8 cellular contexts compared by ENCODE assay signal in the genomic region with DNA sequence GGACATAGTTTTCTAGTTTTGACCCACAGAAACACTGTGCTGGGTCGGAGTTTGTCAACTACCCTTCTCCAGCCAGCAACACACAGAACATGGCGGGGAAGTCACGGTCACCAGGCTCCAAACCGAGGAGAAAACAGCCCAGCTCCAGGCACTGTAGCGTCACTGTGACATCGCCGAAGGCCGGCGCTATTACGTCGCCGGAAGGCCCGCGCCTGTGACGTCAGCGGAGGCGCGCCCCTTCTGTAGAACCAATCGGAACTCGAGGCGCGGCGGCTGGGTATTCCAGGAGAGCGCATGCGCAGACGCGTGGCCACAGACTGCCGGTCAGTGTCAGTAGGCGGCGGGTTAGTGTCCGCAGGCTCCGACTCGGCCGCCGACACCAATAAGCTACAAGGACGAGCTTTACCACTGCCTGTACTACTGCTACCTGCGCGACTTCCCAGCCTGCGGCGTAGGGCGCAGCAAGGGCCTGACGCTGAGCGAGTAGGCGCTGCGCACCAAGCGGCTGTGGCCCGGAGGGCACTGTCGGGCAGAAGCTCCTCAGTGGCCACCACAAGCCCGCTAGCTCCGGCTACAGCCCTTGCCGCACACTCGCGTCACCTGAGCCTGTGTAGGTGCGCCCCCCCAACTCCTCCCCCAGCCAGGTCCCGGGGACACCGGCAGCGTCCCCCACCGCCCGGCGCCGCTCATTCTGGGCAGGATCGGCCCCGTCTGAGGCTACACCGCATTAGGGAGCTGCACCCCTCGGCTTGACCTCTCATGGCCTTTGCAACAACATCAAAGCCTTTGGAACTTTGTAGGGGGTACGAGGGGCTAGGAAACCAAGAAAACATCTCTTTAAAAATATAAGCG. TPM values are rescaled to one million over a fixed set of nuclear protein-coding genes. Genes with fewer than 3 reads are reported as not detected.
A peak's percentile ranks its signal among the peaks of the same experiment; 100 is the strongest.
DNase-seq lines count a peak whose midpoint lies in the region; ATAC-seq and TF ChIP-seq lines count a peak whose summit lies in the region.

No MANE protein-coding gene starts in this region.

- H3K4me1 ChIP-seq in HUES64 (ENCODE audit: insufficient read depth, low read length): peaks cover 12% of the 10 kb centered on the region

- 4% methylated on average over 67 of the region's 67 CpGs for WGBS in HUES64

- H3K9me3 ChIP-seq in HUES64 (ENCODE audit: insufficient read depth, low read depth, low read length): no peaks in the 10 kb centered on the region

- H3K27ac ChIP-seq in HUES64 (ENCODE audit: low read depth, low read length): peak overlapping the region; percentile 94

- ATAC-seq in GM21515 (IDR thresholded peaks at IDR 0.05; ENCODE audit: unreplicated experiment): peak; percentile 86

- H3K27me3 ChIP-seq in HUES64 (ENCODE audit: insufficient read depth, low read length): no peaks in the 10 kb centered on the region

- no peaks in the 10 kb centered on the region for H3K36me3 ChIP-seq in HUES64 (ENCODE audit: insufficient read depth, low read length)

- H3K9ac ChIP-seq in HUES64 (ENCODE audit: low read depth, low read length): peak overlapping the region; percentile 67

- TF ChIP-seq CTCF in epithelial cell of esophagus (IDR thresholded peaks at IDR 0.05; ENCODE audit: insufficient read depth, low read depth, low read length, missing control alignments): peak; percentile 23

- DNase-seq in D341Med (ENCODE audit: low spot score) (peak; percentile 97), OCI-M1 (lab: John Stamatoyannopoulos, UW) (peak; percentile 98), activated T-cell treated with anti-CD3 and anti-CD28 coated beads for 48 hours (ENCODE audit: low read depth) (peak; percentile 88), epithelial cell of esophagus (ENCODE audit: low read depth) (peak; percentile 92), middle frontal gyrus (ENCODE audit: extremely low spot score, low spot score) (peak; percentile 95)
- DNase-seq in stimulated activated CD8-positive, alpha-beta memory T cell treated with anti-CD3 and anti-CD28 coated beads, Interleukin-15, amount 100 ng/mL, for 48 hours (ENCODE audit: low read depth in 2 of 2): peak; percentile 88 to 89

- H3K4me3 ChIP-seq in HUES64 (ENCODE audit: low read length): peak overlapping the region; percentile 68
- H3K4me3 ChIP-seq in epithelial cell of esophagus (ENCODE audit: low read length): peak overlapping the region; percentile 72

RNA-seq across cellular contexts. Expression of a gene that starts 35.1 kb away (rescaled TPM):
- polyA plus RNA-seq in HUES64 (2013, experiment 1 of 2): 7.2 TPM
- 9.5 TPM for polyA plus RNA-seq in HUES64 (2013, experiment 2 of 2)

Comparison
In these comparisons a context has a peak if more than half of its experiments do, and no peak if none do; other contexts are left out.
1. Peak in every context shown above with its lines: DNase-seq, ATAC-seq, H3K4me3 ChIP-seq and H3K27ac ChIP-seq.